In the genomic region with DNA sequence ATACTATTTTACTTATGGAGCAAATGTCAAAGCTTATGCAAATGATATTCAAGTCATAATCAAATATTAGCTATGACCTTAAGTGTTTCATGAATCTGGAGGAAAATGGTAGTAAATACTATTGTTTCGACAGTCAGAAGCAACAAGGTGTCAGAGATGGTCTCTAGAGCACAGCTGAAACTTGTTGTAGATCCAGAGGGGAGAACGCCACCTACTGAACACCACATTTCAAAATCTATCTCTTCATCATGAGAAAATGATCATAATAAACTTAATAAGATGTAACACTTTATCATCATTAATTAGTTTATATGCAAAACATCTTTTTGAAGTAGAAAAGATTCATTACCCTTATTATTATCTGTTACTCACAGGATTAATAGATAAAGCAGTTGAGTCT, we compare ENCODE assay signal across 1 cellular context.
TF ChIP-seq lines count a peak whose summit lies in the region.

No MANE protein-coding gene starts in this region.

TF ChIP-seq in WTC11, 78 proteins besides CTCF, POLR2A, EP300 and RAD21 (continued from another document):
- TF ChIP-seq, protein P1, sequence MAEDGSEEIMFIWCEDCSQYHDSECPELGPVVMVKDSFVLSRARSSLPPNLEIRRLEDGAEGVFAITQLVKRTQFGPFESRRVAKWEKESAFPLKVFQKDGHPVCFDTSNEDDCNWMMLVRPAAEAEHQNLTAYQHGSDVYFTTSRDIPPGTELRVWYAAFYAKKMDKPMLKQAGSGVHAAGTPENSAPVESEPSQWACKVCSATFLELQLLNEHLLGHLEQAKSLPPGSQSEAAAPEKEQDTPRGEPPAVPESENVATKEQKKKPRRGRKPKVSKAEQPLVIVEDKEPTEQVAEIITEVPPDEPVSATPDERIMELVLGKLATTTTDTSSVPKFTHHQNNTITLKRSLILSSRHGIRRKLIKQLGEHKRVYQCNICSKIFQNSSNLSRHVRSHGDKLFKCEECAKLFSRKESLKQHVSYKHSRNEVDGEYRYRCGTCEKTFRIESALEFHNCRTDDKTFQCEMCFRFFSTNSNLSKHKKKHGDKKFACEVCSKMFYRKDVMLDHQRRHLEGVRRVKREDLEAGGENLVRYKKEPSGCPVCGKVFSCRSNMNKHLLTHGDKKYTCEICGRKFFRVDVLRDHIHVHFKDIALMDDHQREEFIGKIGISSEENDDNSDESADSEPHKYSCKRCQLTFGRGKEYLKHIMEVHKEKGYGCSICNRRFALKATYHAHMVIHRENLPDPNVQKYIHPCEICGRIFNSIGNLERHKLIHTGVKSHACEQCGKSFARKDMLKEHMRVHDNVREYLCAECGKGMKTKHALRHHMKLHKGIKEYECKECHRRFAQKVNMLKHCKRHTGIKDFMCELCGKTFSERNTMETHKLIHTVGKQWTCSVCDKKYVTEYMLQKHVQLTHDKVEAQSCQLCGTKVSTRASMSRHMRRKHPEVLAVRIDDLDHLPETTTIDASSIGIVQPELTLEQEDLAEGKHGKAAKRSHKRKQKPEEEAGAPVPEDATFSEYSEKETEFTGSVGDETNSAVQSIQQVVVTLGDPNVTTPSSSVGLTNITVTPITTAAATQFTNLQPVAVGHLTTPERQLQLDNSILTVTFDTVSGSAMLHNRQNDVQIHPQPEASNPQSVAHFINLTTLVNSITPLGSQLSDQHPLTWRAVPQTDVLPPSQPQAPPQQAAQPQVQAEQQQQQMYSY (CRISPR knock-in tag; IDR thresholded peaks at IDR 0.05), result no peak
- TF ChIP-seq, protein P2, sequence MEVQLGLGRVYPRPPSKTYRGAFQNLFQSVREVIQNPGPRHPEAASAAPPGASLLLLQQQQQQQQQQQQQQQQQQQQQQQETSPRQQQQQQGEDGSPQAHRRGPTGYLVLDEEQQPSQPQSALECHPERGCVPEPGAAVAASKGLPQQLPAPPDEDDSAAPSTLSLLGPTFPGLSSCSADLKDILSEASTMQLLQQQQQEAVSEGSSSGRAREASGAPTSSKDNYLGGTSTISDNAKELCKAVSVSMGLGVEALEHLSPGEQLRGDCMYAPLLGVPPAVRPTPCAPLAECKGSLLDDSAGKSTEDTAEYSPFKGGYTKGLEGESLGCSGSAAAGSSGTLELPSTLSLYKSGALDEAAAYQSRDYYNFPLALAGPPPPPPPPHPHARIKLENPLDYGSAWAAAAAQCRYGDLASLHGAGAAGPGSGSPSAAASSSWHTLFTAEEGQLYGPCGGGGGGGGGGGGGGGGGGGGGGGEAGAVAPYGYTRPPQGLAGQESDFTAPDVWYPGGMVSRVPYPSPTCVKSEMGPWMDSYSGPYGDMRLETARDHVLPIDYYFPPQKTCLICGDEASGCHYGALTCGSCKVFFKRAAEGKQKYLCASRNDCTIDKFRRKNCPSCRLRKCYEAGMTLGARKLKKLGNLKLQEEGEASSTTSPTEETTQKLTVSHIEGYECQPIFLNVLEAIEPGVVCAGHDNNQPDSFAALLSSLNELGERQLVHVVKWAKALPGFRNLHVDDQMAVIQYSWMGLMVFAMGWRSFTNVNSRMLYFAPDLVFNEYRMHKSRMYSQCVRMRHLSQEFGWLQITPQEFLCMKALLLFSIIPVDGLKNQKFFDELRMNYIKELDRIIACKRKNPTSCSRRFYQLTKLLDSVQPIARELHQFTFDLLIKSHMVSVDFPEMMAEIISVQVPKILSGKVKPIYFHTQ (CRISPR knock-in tag; IDR thresholded peaks at IDR 0.05), result no peak
- TF ChIP-seq, protein P3, sequence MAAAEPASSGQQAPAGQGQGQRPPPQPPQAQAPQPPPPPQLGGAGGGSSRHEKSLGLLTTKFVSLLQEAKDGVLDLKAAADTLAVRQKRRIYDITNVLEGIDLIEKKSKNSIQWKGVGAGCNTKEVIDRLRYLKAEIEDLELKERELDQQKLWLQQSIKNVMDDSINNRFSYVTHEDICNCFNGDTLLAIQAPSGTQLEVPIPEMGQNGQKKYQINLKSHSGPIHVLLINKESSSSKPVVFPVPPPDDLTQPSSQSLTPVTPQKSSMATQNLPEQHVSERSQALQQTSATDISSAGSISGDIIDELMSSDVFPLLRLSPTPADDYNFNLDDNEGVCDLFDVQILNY (CRISPR knock-in tag; IDR thresholded peaks at IDR 0.05), result no peak
- no peak for TF ChIP-seq ELF4 (CRISPR knock-in tag; IDR thresholded peaks at IDR 0.05; ENCODE audit: low read depth)
TF ChIP-seq in WTC11: peak in this region for 0.
